Comparison of ENCODE assay signal across 8 cellular contexts in the genomic region with DNA sequence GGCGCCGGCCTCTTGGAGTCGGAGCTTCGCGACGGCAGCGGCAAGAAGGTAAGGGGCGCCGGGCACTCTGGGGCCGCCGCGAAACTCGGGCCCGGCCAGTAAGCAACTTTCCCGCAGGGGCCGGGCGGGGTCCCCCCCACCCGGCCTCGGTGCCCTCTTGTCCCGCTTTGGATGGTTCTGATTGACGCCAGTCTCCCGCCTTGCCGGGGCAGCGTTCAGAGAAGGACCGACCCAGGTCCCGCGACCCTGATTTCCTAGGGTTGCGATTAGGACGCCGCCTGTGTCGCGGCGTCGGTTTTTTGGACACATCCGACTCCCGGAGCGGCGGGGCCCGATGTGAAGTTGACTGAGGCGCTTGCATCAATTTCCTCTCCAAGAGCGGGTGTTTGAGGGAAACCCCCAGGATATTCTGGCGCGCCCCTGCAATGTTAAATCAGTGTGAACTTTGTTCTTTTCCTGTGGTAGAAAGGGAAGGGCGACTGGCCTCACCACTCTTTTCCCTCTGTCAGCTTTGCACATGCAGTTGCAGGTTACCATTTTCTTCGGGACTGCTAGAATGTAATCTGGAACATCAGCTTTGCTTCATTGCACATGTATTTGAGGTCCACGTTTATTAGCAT. TPM values are rescaled to one million over a fixed set of nuclear protein-coding genes. Genes with fewer than 3 reads are reported as not detected.
DNase-seq lines count a peak whose midpoint lies in the region; ATAC-seq and TF ChIP-seq lines count a peak whose summit lies in the region.

No MANE protein-coding gene starts in this region.

- peaks cover 5% of the 10 kb centered on the region for H3K36me3 Mint-ChIP-seq in activated CD4-positive, alpha-beta T cell treated with anti-CD3 and anti-CD28 coated beads for 36 hours (ENCODE audit: low read depth)

- H3K27me3 ChIP-seq in colonic mucosa, result no peaks in the 10 kb centered on the region

- H3K27ac ChIP-seq in colonic mucosa, result peak overlapping the region; percentile 95

- peak overlapping the region; percentile 96 for H3K4me3 Mint-ChIP-seq in activated CD4-positive, alpha-beta T cell treated with anti-CD3 and anti-CD28 coated beads for 36 hours

- no peaks in the 10 kb centered on the region for H3K9me3 Mint-ChIP-seq in activated CD4-positive, alpha-beta T cell treated with anti-CD3 and anti-CD28 coated beads for 36 hours (ENCODE audit: low read depth)

- TF ChIP-seq CTCF in AG09309 (IDR thresholded peaks at IDR 0.05; ENCODE audit: control insufficient read depth, insufficient read depth, low read depth, low read length, missing control alignments) (no peak), colonic mucosa (IDR thresholded peaks at IDR 0.05) (no peak)

- H3K9me3 ChIP-seq in colonic mucosa, result no peaks in the 10 kb centered on the region

- CTCF ChIA-PET in activated CD4-positive, alpha-beta T cell treated with anti-CD3 and anti-CD28 coated beads for 36 hours (lab: Charles Lee), result no interaction called here

- DNase-seq in AG09309 (ENCODE audit: low read depth) (no peak), colonic mucosa (peak; percentile 77), lung microvascular endothelial cell (ENCODE audit: low read depth in 2 of 2) (peak; percentile 52 to 54), NCI-H2171 treated with DMSO at 0.1 percent for 48 hours (lab: John Stamatoyannopoulos, UW) (no peak)
- peak; percentile 80 for DNase-seq in activated CD4-positive, alpha-beta T cell treated with anti-CD3 and anti-CD28 coated beads for 36 hours
- DNase-seq in stimulated activated CD8-positive, alpha-beta memory T cell treated with anti-CD3 and anti-CD28 coated beads, Interleukin-12 subunit alpha, Interleukin-12 subunit beta, amount 100 ng/mL, for 1 hour (ENCODE audit: low read depth), result peak; percentile 21

- intact Hi-C loops in activated CD4-positive, alpha-beta T cell treated with anti-CD3 and anti-CD28 coated beads for 36 hours (cut with DNase I, micrococcal nuclease), result loop anchor here in 1 of 2 experiments (5.0 to 10.0 kb wide), 2 partner anchors 402 to 600 kb away; a partner anchor contains a TSS
- intact Hi-C loops in colonic mucosa (cut with DNase I), result no loop called here

- POLR2A ChIA-PET in activated CD4-positive, alpha-beta T cell treated with anti-CD3 and anti-CD28 coated beads for 36 hours (lab: Charles Lee), result no interaction called here

- peak overlapping the region; percentile 59 for H3K4me3 ChIP-seq in AG09309 (ENCODE audit: control insufficient read depth, low read depth, low read length)
- peak overlapping the region; percentile 71 for H3K4me3 ChIP-seq in colonic mucosa

- peak overlapping the region; percentile 99 for H3K27ac Mint-ChIP-seq in activated CD4-positive, alpha-beta T cell treated with anti-CD3 and anti-CD28 coated beads for 36 hours

- no peaks in the 10 kb centered on the region for H3K36me3 ChIP-seq in colonic mucosa

- peaks cover 5% of the 10 kb centered on the region for H3K4me1 ChIP-seq in colonic mucosa

- ATAC-seq in HG02642 (IDR thresholded peaks at IDR 0.05; ENCODE audit: poor library complexity, unreplicated experiment), result peak; percentile 0
- ATAC-seq in activated CD4-positive, alpha-beta T cell treated with anti-CD3 and anti-CD28 coated beads for 36 hours, result no peak
- no peak for ATAC-seq in GM18519 (IDR thresholded peaks at IDR 0.05; ENCODE audit: low FRiP score, unreplicated experiment)

- H3K4me1 Mint-ChIP-seq in activated CD4-positive, alpha-beta T cell treated with anti-CD3 and anti-CD28 coated beads for 36 hours, result peaks cover 53% of the 10 kb centered on the region

- peak overlapping the region; percentile 79 to 87 for H3K9ac ChIP-seq in colonic mucosa (ENCODE audit: low read depth in 2 of 2, low read length in 2 of 2)

- no peaks in the 10 kb centered on the region for H3K27me3 Mint-ChIP-seq in activated CD4-positive, alpha-beta T cell treated with anti-CD3 and anti-CD28 coated beads for 36 hours

RNA-seq across cellular contexts. Expression of a gene that starts 0.8 kb away (rescaled TPM):
- 10 to 100 TPM; 21.3 to 28.7 TPM for total RNA-seq in activated CD4-positive, alpha-beta T cell treated with anti-CD3 and anti-CD28 coated beads for 36 hours
- 10 to 100 TPM; 63.3 to 85.3 TPM for total RNA-seq in colonic mucosa
- total RNA-seq in lung microvascular endothelial cell, result 48.8 and 77.0 TPM in 2 replicates

Comparison
In these comparisons a context has a peak if more than half of its experiments do, and no peak if none do; other contexts are left out.
1. DNase-seq: peak in activated CD4-positive, alpha-beta T cell treated with anti-CD3 and anti-CD28 coated beads for 36 hours (single experiment), colonic mucosa (single experiment), lung microvascular endothelial cell (2 of 2) and stimulated activated CD8-positive, alpha-beta memory T cell treated with anti-CD3 and anti-CD28 coated beads, Interleukin-12 subunit alpha, Interleukin-12 subunit beta, amount 100 ng/mL, for 1 hour (single experiment); none in AG09309 (single experiment) and NCI-H2171 treated with DMSO at 0.1 percent for 48 hours (single experiment).